ENCODE assay signal across 1 cellular context in the genomic region with DNA sequence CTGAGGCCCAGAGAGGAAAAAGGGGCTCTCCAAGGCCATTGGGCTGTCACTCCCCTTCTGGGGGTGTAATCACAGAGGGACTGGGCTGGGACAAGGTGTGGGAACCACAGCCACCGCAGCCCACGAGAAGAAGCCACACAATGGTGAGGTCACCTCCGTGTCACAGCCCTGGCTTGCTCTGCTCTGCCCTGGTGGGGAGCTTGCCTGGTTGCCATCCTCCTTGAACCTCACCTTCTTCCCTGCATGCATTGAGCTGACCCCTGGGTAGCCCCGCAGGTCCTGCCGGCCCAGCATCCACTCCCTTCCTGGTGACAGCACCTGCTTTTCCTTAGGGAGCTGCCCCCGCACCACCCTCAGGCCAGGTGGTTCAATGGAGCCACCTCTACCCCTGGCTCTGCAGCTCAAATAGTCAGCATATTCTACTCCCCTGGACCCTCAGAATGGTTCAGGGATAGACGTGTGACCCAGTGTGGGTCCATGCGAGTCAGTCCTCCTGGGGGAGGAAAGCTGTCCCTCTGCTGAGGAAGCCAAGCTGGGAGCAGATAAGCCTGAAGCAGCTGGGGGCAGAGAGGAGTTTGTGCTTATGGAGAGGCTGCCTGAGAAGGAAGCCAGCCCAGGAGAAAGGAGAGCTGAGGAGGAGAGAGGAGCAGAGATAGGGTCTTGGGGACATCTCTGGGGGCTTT.
A peak's percentile ranks its signal among the peaks of the same experiment; 100 is the strongest.
TF ChIP-seq lines count a peak whose summit lies in the region.

No MANE protein-coding gene starts in this region.

TF ChIP-seq in GM12878, 131 proteins besides CTCF, POLR2A, EP300 and RAD21 (continued from another document and continues in another):
- TF ChIP-seq CEBPZ (IDR thresholded peaks at IDR 0.05; ENCODE audit: low read depth, low read length) (no peak), SREBF1 (IDR thresholded peaks at IDR 0.05; ENCODE audit: low read length) (no peak), MTA2 (IDR thresholded peaks at IDR 0.05; ENCODE audit: low read depth) (peak; percentile 34; the same call in 1 of the 2 replicates), NR2C1 (IDR thresholded peaks at IDR 0.05) (no peak), IKZF1 (conservative IDR thresholded peaks at IDR 0.05) (peak; percentile 49), E2F4 (IDR thresholded peaks at IDR 0.05; ENCODE audit: low read depth, low read length) (no peak), YY1 (IDR thresholded peaks at IDR 0.05; ENCODE audit: low read depth, low read length) (no peak), RELA (IDR thresholded peaks at IDR 0.05; ENCODE audit: borderline replicate concordance, partially characterized antibody) (no peak), DPF2 (IDR thresholded peaks at IDR 0.05) (no peak; the same call in 1 of the 2 replicates), KDM1A (IDR thresholded peaks at IDR 0.05; ENCODE audit: borderline replicate concordance) (no peak), HDGF (IDR thresholded peaks at IDR 0.05) (no peak), HDAC2 (IDR thresholded peaks at IDR 0.05) (no peak), IRF4 (IDR thresholded peaks at IDR 0.05; ENCODE audit: low read depth, low read length) (no peak), BHLHE40 (IDR thresholded peaks at IDR 0.05; ENCODE audit: borderline replicate concordance in 1 of 2, low read depth in 2 of 2, low read length in 1 of 2) (peak; percentile 35 to 67; a peak in 1 of 4 replicates), TAF1 (IDR thresholded peaks at IDR 0.05; ENCODE audit: borderline replicate concordance, low read depth, low read length) (no peak), ZBTB40 (IDR thresholded peaks at IDR 0.05; ENCODE audit: borderline replicate concordance) (no peak), ZBTB4 (CRISPR knock-in tag; IDR thresholded peaks at IDR 0.05) (no peak), RAD51 (IDR thresholded peaks at IDR 0.05) (no peak), CEBPB (IDR thresholded peaks at IDR 0.05; ENCODE audit: borderline replicate concordance in 1 of 2, low read depth in 2 of 2, low read length in 2 of 2) (no peak), SMAD1 (IDR thresholded peaks at IDR 0.05; ENCODE audit: low read depth, partially characterized antibody) (no peak), ZZZ3 (IDR thresholded peaks at IDR 0.05; ENCODE audit: control insufficient read depth, insufficient read length, low read depth) (no peak), STAT3 (IDR thresholded peaks at IDR 0.05; ENCODE audit: low read depth, low read length) (no peak), SUZ12 (IDR thresholded peaks at IDR 0.05; ENCODE audit: unreplicated experiment) (no peak), SP1 (IDR thresholded peaks at IDR 0.05; ENCODE audit: low read depth, low read length) (no peak), POLR2AphosphoS5 (IDR thresholded peaks at IDR 0.05; ENCODE audit: low read length) (no peak), NBN (IDR thresholded peaks at IDR 0.05) (no peak), EGR1 (IDR thresholded peaks at IDR 0.05; ENCODE audit: borderline replicate concordance in 1 of 2, low read depth in 2 of 2, low read length in 2 of 2) (no peak), MTA3 (IDR thresholded peaks at IDR 0.05; ENCODE audit: borderline replicate concordance, low read length) (no peak), ZNF24 (IDR thresholded peaks at IDR 0.05) (no peak), BCL11A (IDR thresholded peaks at IDR 0.05; ENCODE audit: low read depth, low read length) (no peak), FOXK2 (IDR thresholded peaks at IDR 0.05) (no peak), POLR2AphosphoS2 (IDR thresholded peaks at IDR 0.05; ENCODE audit: low read depth, low read length) (no peak), CBFB (IDR thresholded peaks at IDR 0.05; ENCODE audit: low read depth) (0 out of 2 replicates have a peak, but pooled peaks have one; percentile 22), ZNF687 (IDR thresholded peaks at IDR 0.05) (no peak), PAX8 (IDR thresholded peaks at IDR 0.05) (no peak), SPI1 (IDR thresholded peaks at IDR 0.05; ENCODE audit: borderline replicate concordance, insufficient read depth, low read depth, low read length) (no peak), CHD2 (IDR thresholded peaks at IDR 0.05; ENCODE audit: borderline replicate concordance, low read depth, low read length) (no peak), BMI1 (IDR thresholded peaks at IDR 0.05; ENCODE audit: borderline replicate concordance) (no peak), EZH2 (IDR thresholded peaks at IDR 0.05; ENCODE audit: borderline replicate concordance, control insufficient read depth, low read depth, low read length) (no peak), SREBF2 (IDR thresholded peaks at IDR 0.05; ENCODE audit: low read length) (no peak), MXI1 (IDR thresholded peaks at IDR 0.05; ENCODE audit: low read depth, low read length) (no peak), STAT1 (conservative IDR thresholded peaks at IDR 0.05) (no peak)
- TF ChIP-seq, protein P1, sequence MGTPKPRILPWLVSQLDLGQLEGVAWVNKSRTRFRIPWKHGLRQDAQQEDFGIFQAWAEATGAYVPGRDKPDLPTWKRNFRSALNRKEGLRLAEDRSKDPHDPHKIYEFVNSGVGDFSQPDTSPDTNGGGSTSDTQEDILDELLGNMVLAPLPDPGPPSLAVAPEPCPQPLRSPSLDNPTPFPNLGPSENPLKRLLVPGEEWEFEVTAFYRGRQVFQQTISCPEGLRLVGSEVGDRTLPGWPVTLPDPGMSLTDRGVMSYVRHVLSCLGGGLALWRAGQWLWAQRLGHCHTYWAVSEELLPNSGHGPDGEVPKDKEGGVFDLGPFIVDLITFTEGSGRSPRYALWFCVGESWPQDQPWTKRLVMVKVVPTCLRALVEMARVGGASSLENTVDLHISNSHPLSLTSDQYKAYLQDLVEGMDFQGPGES (IDR thresholded peaks at IDR 0.05) = no peak
- TF ChIP-seq, protein P2, sequence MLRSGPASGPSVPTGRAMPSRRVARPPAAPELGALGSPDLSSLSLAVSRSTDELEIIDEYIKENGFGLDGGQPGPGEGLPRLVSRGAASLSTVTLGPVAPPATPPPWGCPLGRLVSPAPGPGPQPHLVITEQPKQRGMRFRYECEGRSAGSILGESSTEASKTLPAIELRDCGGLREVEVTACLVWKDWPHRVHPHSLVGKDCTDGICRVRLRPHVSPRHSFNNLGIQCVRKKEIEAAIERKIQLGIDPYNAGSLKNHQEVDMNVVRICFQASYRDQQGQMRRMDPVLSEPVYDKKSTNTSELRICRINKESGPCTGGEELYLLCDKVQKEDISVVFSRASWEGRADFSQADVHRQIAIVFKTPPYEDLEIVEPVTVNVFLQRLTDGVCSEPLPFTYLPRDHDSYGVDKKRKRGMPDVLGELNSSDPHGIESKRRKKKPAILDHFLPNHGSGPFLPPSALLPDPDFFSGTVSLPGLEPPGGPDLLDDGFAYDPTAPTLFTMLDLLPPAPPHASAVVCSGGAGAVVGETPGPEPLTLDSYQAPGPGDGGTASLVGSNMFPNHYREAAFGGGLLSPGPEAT (IDR thresholded peaks at IDR 0.05; ENCODE audit: low read depth) = 0 out of 2 replicates have a peak, but pooled peaks have one; percentile 18
